ENCODE assay signal across 9 cellular contexts in genomic region chr22:19717691-19718254, GRCh38. TPM values are rescaled to one million over a fixed set of nuclear protein-coding genes. Genes with fewer than 3 reads are reported as not detected.
DNase-seq lines count a peak whose midpoint lies in the region; ATAC-seq and TF ChIP-seq lines count a peak whose summit lies in the region.
"Had no signal": no experiment of that assay in that cellular context is flagged by ENCODE, and none has a peak within 500 bp of the region (broad histone marks: within the 10 kb centered on the region; RNA-seq: fewer than 3 reads in every experiment).

No MANE protein-coding gene starts in this region.

- H3K18ac ChIP-seq in mesenchymal stem cell (ENCODE audit: low read depth in 1 of 2, low read length in 2 of 2) = peak overlapping the region; percentile 67 to 93

- H3K9me3 ChIP-seq in GM23248 (ENCODE audit: low read depth) (no peaks in the 10 kb centered on the region), mesenchymal stem cell (ENCODE audit: control insufficient read depth, low read length) (no peaks in the 10 kb centered on the region)
- H3K9me3 ChIP-seq in effector memory CD4-positive, alpha-beta T cell (ENCODE audit: control insufficient read depth, low read length) = no peaks in the 10 kb centered on the region

- DNase-seq in GM23248 = peak; percentile 84
- peak; percentile 87 for DNase-seq in NCI-H69 (lab: John Stamatoyannopoulos, UW)
- DNase-seq in activated CD8-positive, alpha-beta memory T cell treated with anti-CD3 and anti-CD28 coated beads for 4 hours (ENCODE audit: low read depth in 2 of 2) = peak; percentile 38 to 61
- DNase-seq in effector memory CD4-positive, alpha-beta T cell = peak; percentile 57 to 65 (median 61)
- DNase-seq in mesenchymal stem cell = peak; percentile 54
- DNase-seq in stimulated activated CD8-positive, alpha-beta memory T cell treated with anti-CD3 and anti-CD28 coated beads, Interleukin-12 subunit alpha, Interleukin-12 subunit beta, amount 100 ng/mL, for 4 hours (ENCODE audit: low read depth) = peak; percentile 70

- H2BK12ac ChIP-seq in mesenchymal stem cell (ENCODE audit: low read length in 2 of 2) = peak overlapping the region in 1 of 2 experiments; percentile 45

- peak overlapping the region; percentile 58 for H4K8ac ChIP-seq in mesenchymal stem cell (ENCODE audit: low read length)

- H2BK120ac ChIP-seq in mesenchymal stem cell (ENCODE audit: low read depth, low read length) = no peak overlapping the region

- peak overlapping the region in 1 of 2 experiments; percentile 61 for H3K23ac ChIP-seq in mesenchymal stem cell (ENCODE audit: low read length in 2 of 2)

- H3K36me3 ChIP-seq in GM23248 (ENCODE audit: low read depth) (no peaks in the 10 kb centered on the region), mesenchymal stem cell (ENCODE audit: control insufficient read depth in 1 of 2, insufficient read depth in 2 of 2, low read depth in 1 of 2, low read length in 2 of 2) (peaks cover 0 to 28% of the 10 kb centered on the region in 2 experiments)
- H3K36me3 ChIP-seq in effector memory CD4-positive, alpha-beta T cell (ENCODE audit: control insufficient read depth, insufficient read depth, low read length) = no peaks in the 10 kb centered on the region

- no peak for ATAC-seq in GM18511 (IDR thresholded peaks at IDR 0.05; ENCODE audit: unreplicated experiment)

- H3K14ac ChIP-seq in mesenchymal stem cell (ENCODE audit: low read length in 2 of 2) = peak overlapping the region in 1 of 2 experiments; percentile 98

- no peak overlapping the region for H2AK5ac ChIP-seq in mesenchymal stem cell (ENCODE audit: low read length, severe bottlenecking)

- H3K9ac ChIP-seq in GM23248 (peak overlapping the region; percentile 75), mesenchymal stem cell (ENCODE audit: low read length) (peak overlapping the region; percentile 68)

- H3K79me1 ChIP-seq in mesenchymal stem cell (replicated peaks; ENCODE audit: low read length, poor library complexity, severe bottlenecking) = peaks cover 4% of the 10 kb centered on the region

- H3K4me2 ChIP-seq in GM23248 (ENCODE audit: unreplicated experiment) (peak overlapping the region; percentile 76), mesenchymal stem cell (ENCODE audit: low read length, poor library complexity, severe bottlenecking) (peak overlapping the region; percentile 88)

- H3K4ac ChIP-seq in mesenchymal stem cell (ENCODE audit: low read depth in 1 of 2, low read length in 2 of 2) = no peak overlapping the region

- H4K20me1 ChIP-seq in GM23248 (ENCODE audit: insufficient read depth) = no peaks in the 10 kb centered on the region

- H2BK15ac ChIP-seq in mesenchymal stem cell (ENCODE audit: low read depth, poor library complexity, severe bottlenecking) = no peak overlapping the region

- H3K79me2 ChIP-seq in GM23248 (ENCODE audit: insufficient read depth) = no peaks in the 10 kb centered on the region

- H3K27ac ChIP-seq in C4-2B (peak overlapping the region; percentile 72), GM23248 (no peak overlapping the region), mesenchymal stem cell (ENCODE audit: low read length, poor library complexity, severe bottlenecking) (no peak overlapping the region)
- H3K27ac ChIP-seq in effector memory CD4-positive, alpha-beta T cell (ENCODE audit: insufficient read depth, low read length, poor library complexity, severe bottlenecking) = no peak overlapping the region

- 22 to 24% methylated on average over 27 to 30 of the region's 61 CpGs for WGBS in GM23248 (ENCODE audit: low coverage in 1 of 2, low lambda C conversion rate in 2 of 2, missing lambda C conversion rate in 2 of 2), 2 experiments
- WGBS in mesenchymal stem cell = 39% methylated on average over 46 of the region's 61 CpGs

- H3K4me1 ChIP-seq in GM23248 (ENCODE audit: insufficient read depth) (no peaks in the 10 kb centered on the region), mesenchymal stem cell (ENCODE audit: control insufficient read depth, insufficient read depth, low read depth, low read length) (peaks cover 40% of the 10 kb centered on the region)
- H3K4me1 ChIP-seq in effector memory CD4-positive, alpha-beta T cell (ENCODE audit: control insufficient read depth, insufficient read depth, low read length, poor library complexity, severe bottlenecking) = peaks cover 19% of the 10 kb centered on the region

- H2AFZ ChIP-seq in GM23248 (peak overlapping the region; percentile 76), mesenchymal stem cell (ENCODE audit: low read depth, low read length) (peak overlapping the region; percentile 87)

- H3K4me3 ChIP-seq in GM23248 (peak overlapping the region; percentile 73), mesenchymal stem cell (ENCODE audit: insufficient read depth in 1 of 2, low read depth in 1 of 2, low read length in 2 of 2) (peak overlapping the region; percentile 64 to 78)
- peak overlapping the region; percentile 55 for H3K4me3 ChIP-seq in effector memory CD4-positive, alpha-beta T cell (ENCODE audit: insufficient read depth, low read depth, low read length, poor library complexity, severe bottlenecking)

- in situ Hi-C loops in GM23248 (cut with MboI) = no loop called here

- H3F3A ChIP-seq in GM23248 (ENCODE audit: insufficient read depth) = no peaks in the 10 kb centered on the region

- H4K91ac ChIP-seq in mesenchymal stem cell (ENCODE audit: low read length) = peak overlapping the region; percentile 45

- no peaks in the 10 kb centered on the region for H3K9me2 ChIP-seq in GM23248 (ENCODE audit: insufficient read depth)

- H2BK5ac ChIP-seq in mesenchymal stem cell (ENCODE audit: low read depth, low read length, poor library complexity, severe bottlenecking) = no peak overlapping the region

- peak; percentile 99 for TF ChIP-seq CTCF in C4-2B (conservative IDR thresholded peaks at IDR 0.05)

- no peaks in the 10 kb centered on the region for H3K27me3 ChIP-seq in GM23248 (replicated peaks; ENCODE audit: insufficient read depth)
- peaks cover 25% of the 10 kb centered on the region for H3K27me3 ChIP-seq in effector memory CD4-positive, alpha-beta T cell (replicated peaks; ENCODE audit: control insufficient read depth, insufficient read depth, low read length, poor library complexity, severe bottlenecking)
- peaks cover 19 to 54% of the 10 kb centered on the region in 2 experiments for H3K27me3 ChIP-seq in mesenchymal stem cell (ENCODE audit: control insufficient read depth in 1 of 2, insufficient read depth in 1 of 2, low read length in 2 of 2)

RNA-seq across cellular contexts. Expression of gene SEPTIN5, which starts 3.5 kb away (rescaled TPM):
- total RNA-seq in GM23248 (2014; rRNA removed; shearing (Covaris generic)) = 31.5 and 35.3 TPM in 2 replicates
- polyA plus RNA-seq in GM23248 (2016; fragmentation: Nextera tagmentation; extraction: Ambion mirVana) = 16.1 and 17.0 TPM in 2 replicates
- polyA plus RNA-seq in mesenchymal stem cell (2013, experiment 1 of 2) = 5.7 TPM
- polyA plus RNA-seq in mesenchymal stem cell (2013, experiment 2 of 2) = 6.2 TPM
- total RNA-seq: T-helper 2 cell treated with Interferon-gamma antibody and Interleukin-4, amounts not matched to agents 100 ng/mL and 5 ng/mL, for 36 hours had no signal

RNA-seq across cellular contexts. Expression of gene GP1BB, which starts 5.6 kb away (rescaled TPM):
- 7.1 and 10.2 TPM in 2 replicates for total RNA-seq in GM23248 (2014; rRNA removed; shearing (Covaris generic))
- polyA plus RNA-seq in GM23248 (2016; fragmentation: Nextera tagmentation; extraction: Ambion mirVana) = 3.2 and 4.9 TPM in 2 replicates
- polyA plus RNA-seq in mesenchymal stem cell (2013, experiment 1 of 2) = 1.0 TPM
- 1.2 TPM for polyA plus RNA-seq in mesenchymal stem cell (2013, experiment 2 of 2)
- total RNA-seq: T-helper 2 cell treated with Interferon-gamma antibody and Interleukin-4, amounts not matched to agents 100 ng/mL and 5 ng/mL, for 36 hours had no signal

RNA-seq across cellular contexts. Expression of gene TBX1, which starts 42.8 kb away (rescaled TPM):
- 1.6 and 4.6 TPM in 2 replicates for total RNA-seq in GM23248 (2014; rRNA removed; shearing (Covaris generic))
- 2.2 and 2.8 TPM in 2 replicates for polyA plus RNA-seq in GM23248 (2016; fragmentation: Nextera tagmentation; extraction: Ambion mirVana)
- 2.4 TPM for polyA plus RNA-seq in mesenchymal stem cell (2013, experiment 1 of 2)
- 2.5 TPM for polyA plus RNA-seq in mesenchymal stem cell (2013, experiment 2 of 2)
